ENCODE assay signal across 10 cellular contexts in the genomic region with DNA sequence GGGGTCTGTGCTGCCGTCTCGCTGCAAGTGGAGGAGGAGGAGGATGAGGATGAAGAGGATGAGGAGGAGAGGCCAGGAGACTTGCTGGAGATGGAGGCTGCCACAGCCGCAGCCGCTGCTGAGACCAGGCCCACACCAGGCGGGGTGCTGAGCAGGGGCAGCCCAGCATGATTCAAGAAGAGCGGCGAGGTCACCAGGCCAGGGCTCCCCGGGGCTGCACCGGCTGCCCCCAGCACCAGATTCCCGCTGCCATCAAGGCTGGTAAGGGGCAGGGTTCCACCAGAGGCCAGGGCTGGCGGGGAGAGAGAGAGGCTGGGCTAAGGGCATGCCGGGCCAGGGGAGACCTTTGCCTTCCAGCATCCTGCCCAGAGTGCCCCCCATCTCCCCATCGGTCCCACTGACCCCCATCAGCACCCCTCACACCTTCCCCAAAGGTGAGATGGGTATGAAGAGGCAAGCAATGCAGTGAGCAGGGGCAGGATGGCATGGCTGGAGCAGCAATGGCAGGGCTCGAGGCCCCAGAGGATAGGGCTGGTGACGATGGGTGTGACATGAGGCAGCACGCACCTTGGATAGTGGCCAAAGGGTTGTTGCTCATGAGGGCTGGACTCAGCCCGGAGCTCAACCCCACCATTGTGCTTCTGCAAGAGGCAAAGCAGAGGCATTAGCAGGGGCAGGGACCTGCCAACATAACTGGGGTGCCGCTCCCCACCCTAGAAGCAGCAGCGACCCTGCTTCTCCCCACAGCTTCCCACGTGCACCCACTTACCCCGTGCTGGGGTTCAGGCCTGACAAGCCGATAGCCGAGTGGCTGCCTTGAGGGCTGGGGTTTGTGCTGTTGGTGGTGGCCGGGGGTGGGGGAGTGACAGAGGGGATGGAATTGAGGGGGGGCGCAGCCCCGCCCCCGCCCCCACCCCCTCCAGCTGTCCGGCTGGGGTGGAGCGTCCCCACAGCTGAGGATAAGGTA. TPM values are rescaled to one million over a fixed set of nuclear protein-coding genes. Genes with fewer than 3 reads are reported as not detected.
DNase-seq lines count a peak whose midpoint lies in the region; ATAC-seq, FAIRE-seq and TF ChIP-seq lines count a peak whose summit lies in the region.
"Had no signal": no experiment of that assay in that cellular context is flagged by ENCODE, and none has a peak within 500 bp of the region (broad histone marks: within the 10 kb centered on the region; RNA-seq: fewer than 3 reads in every experiment).

No MANE protein-coding gene starts in this region.

- H3K27ac ChIP-seq in RWPE1, result no peak overlapping the region
- H3K27ac ChIP-seq: 22Rv1, SK-N-MC had no signal

- H3K4me3 Mint-ChIP-seq in activated naive CD8-positive, alpha-beta T cell treated with anti-CD3 and anti-CD28 coated beads, Interleukin-2, amount 10 ng/mL, durations not matched to agents 7 days and 5 days, result no peak overlapping the region
- no peak overlapping the region for H3K4me3 Mint-ChIP-seq in activated T-helper 2 cell treated with anti-CD3 and anti-CD28 coated beads, Interferon-gamma antibody, Interleukin-2, Interleukin-4, amounts not matched to agents 10 μg/mL and 5 μg/mL and 100 μg/mL, durations not matched to agents 14 hours and 24 hours and 36 hours (ENCODE audit: low read depth)

- no peak for ATAC-seq in activated naive CD8-positive, alpha-beta T cell treated with anti-CD3 and anti-CD28 coated beads, Interleukin-2, amount 10 ng/mL, durations not matched to agents 7 days and 5 days (ENCODE audit: low read depth)
- no peak for ATAC-seq in GM21390 (IDR thresholded peaks at IDR 0.05; ENCODE audit: unreplicated experiment)

- POLR2A ChIA-PET in activated naive CD8-positive, alpha-beta T cell treated with anti-CD3 and anti-CD28 coated beads, Interleukin-2, amount 10 ng/mL, durations not matched to agents 7 days and 5 days (lab: Charles Lee), result interaction anchor here (0.6 kb wide), 2 partner anchors 96 to 321 kb away, joined by 3 read pairs; no protein-coding TSS in a partner anchor
- POLR2A ChIA-PET in RWPE1 (lab: Yijun Ruan, JAX; ENCODE audit: low non-redundant PET), result interaction anchor here (0.7 kb wide), 1 partner anchor 10 kb away, joined by 3 read pairs; no protein-coding TSS in a partner anchor

- no peaks in the 10 kb centered on the region for H3K9me3 Mint-ChIP-seq in activated naive CD8-positive, alpha-beta T cell treated with anti-CD3 and anti-CD28 coated beads, Interleukin-2, amount 10 ng/mL, durations not matched to agents 7 days and 5 days
- H3K9me3 Mint-ChIP-seq in activated T-helper 2 cell treated with anti-CD3 and anti-CD28 coated beads, Interferon-gamma antibody, Interleukin-2, Interleukin-4, amounts not matched to agents 10 μg/mL and 5 μg/mL and 100 μg/mL, durations not matched to agents 14 hours and 24 hours and 36 hours, result no peaks in the 10 kb centered on the region

- no peak for FAIRE-seq in H54 (lab: Jason Lieb, UNC)

- H3K27ac Mint-ChIP-seq in activated naive CD8-positive, alpha-beta T cell treated with anti-CD3 and anti-CD28 coated beads, Interleukin-2, amount 10 ng/mL, durations not matched to agents 7 days and 5 days, result peak overlapping the region; percentile 66
- H3K27ac Mint-ChIP-seq in activated T-helper 2 cell treated with anti-CD3 and anti-CD28 coated beads, Interferon-gamma antibody, Interleukin-2, Interleukin-4, amounts not matched to agents 10 μg/mL and 5 μg/mL and 100 μg/mL, durations not matched to agents 14 hours and 24 hours and 36 hours, result no peak overlapping the region

- peak; percentile 8; the same call in 1 of the 2 replicates for TF ChIP-seq POLR2A in H54 (IDR thresholded peaks at IDR 0.05; ENCODE audit: low read depth, low read length)

- DNase-seq in DMS 273 (lab: John Stamatoyannopoulos, UW; ENCODE audit: unreplicated experiment) (peak; percentile 58), DMS 273 treated with DMSO at 0.1 percent for 48 hours (lab: John Stamatoyannopoulos, UW) (no peak), H54 (ENCODE audit: insufficient read length, low spot score) (peak; percentile 51), kidney tubule cell (ENCODE audit: low spot score) (peak; percentile 33), RWPE1 (ENCODE audit: low spot score) (no peak)
- no peak for DNase-seq in activated naive CD8-positive, alpha-beta T cell treated with anti-CD3 and anti-CD28 coated beads, Interleukin-2, amount 10 ng/mL, durations not matched to agents 7 days and 5 days
- no peak for DNase-seq in activated T-helper 2 cell treated with anti-CD3 and anti-CD28 coated beads, Interferon-gamma antibody, Interleukin-2, Interleukin-4, amounts not matched to agents 10 μg/mL and 5 μg/mL and 100 μg/mL, durations not matched to agents 14 hours and 24 hours and 36 hours (ENCODE audit: low spot score)

- TF ChIP-seq CTCF in RWPE1 (conservative IDR thresholded peaks at IDR 0.05; ENCODE audit: low read depth), result no peak

- H3K4me1 Mint-ChIP-seq in activated naive CD8-positive, alpha-beta T cell treated with anti-CD3 and anti-CD28 coated beads, Interleukin-2, amount 10 ng/mL, durations not matched to agents 7 days and 5 days, result peaks cover 31% of the 10 kb centered on the region
- peaks cover 17% of the 10 kb centered on the region for H3K4me1 Mint-ChIP-seq in activated T-helper 2 cell treated with anti-CD3 and anti-CD28 coated beads, Interferon-gamma antibody, Interleukin-2, Interleukin-4, amounts not matched to agents 10 μg/mL and 5 μg/mL and 100 μg/mL, durations not matched to agents 14 hours and 24 hours and 36 hours (ENCODE audit: low read depth)

- H3K27me3 Mint-ChIP-seq in activated naive CD8-positive, alpha-beta T cell treated with anti-CD3 and anti-CD28 coated beads, Interleukin-2, amount 10 ng/mL, durations not matched to agents 7 days and 5 days, result no peaks in the 10 kb centered on the region
- H3K27me3 Mint-ChIP-seq in activated T-helper 2 cell treated with anti-CD3 and anti-CD28 coated beads, Interferon-gamma antibody, Interleukin-2, Interleukin-4, amounts not matched to agents 10 μg/mL and 5 μg/mL and 100 μg/mL, durations not matched to agents 14 hours and 24 hours and 36 hours (ENCODE audit: low read depth), result no peaks in the 10 kb centered on the region

- CTCF ChIA-PET in RWPE1 (lab: Yijun Ruan, JAX), result interaction anchor here (0.9 to 1.3 kb wide), 2 partner anchors 10 kb away, joined by 3 to 8 read pairs; no protein-coding TSS in a partner anchor

- intact Hi-C loops in activated T-helper 2 cell treated with anti-CD3 and anti-CD28 coated beads, Interferon-gamma antibody, Interleukin-2, Interleukin-4, amounts not matched to agents 10 μg/mL and 5 μg/mL and 100 μg/mL, durations not matched to agents 14 hours and 24 hours and 36 hours (cut with micrococcal nuclease), result no loop called here

- H3K36me3 Mint-ChIP-seq in activated naive CD8-positive, alpha-beta T cell treated with anti-CD3 and anti-CD28 coated beads, Interleukin-2, amount 10 ng/mL, durations not matched to agents 7 days and 5 days, result peaks cover 6% of the 10 kb centered on the region
- peaks cover 43% of the 10 kb centered on the region for H3K36me3 Mint-ChIP-seq in activated T-helper 2 cell treated with anti-CD3 and anti-CD28 coated beads, Interferon-gamma antibody, Interleukin-2, Interleukin-4, amounts not matched to agents 10 μg/mL and 5 μg/mL and 100 μg/mL, durations not matched to agents 14 hours and 24 hours and 36 hours (ENCODE audit: low read depth)

RNA-seq across cellular contexts. Expression of gene ZNF574, which starts 15.6 kb away (rescaled TPM):
- total RNA-seq in activated naive CD8-positive, alpha-beta T cell treated with anti-CD3 and anti-CD28 coated beads, Interleukin-2, amount 10 ng/mL, durations not matched to agents 7 days and 5 days, result 10 to 100 TPM; 17.6 to 18.9 TPM
- 15.7 and 16.6 TPM in 2 replicates for total RNA-seq in activated T-helper 2 cell treated with anti-CD3 and anti-CD28 coated beads, Interferon-gamma antibody, Interleukin-2, Interleukin-4, amounts not matched to agents 10 μg/mL and 5 μg/mL and 100 μg/mL, durations not matched to agents 14 hours and 24 hours and 36 hours

RNA-seq across cellular contexts. Expression of gene GRIK5, which starts 21.6 kb away (rescaled TPM):
- under 1 TPM; 0.44 to 0.79 TPM for total RNA-seq in activated naive CD8-positive, alpha-beta T cell treated with anti-CD3 and anti-CD28 coated beads, Interleukin-2, amount 10 ng/mL, durations not matched to agents 7 days and 5 days
- 2.4 and 3.3 TPM in 2 replicates for total RNA-seq in activated T-helper 2 cell treated with anti-CD3 and anti-CD28 coated beads, Interferon-gamma antibody, Interleukin-2, Interleukin-4, amounts not matched to agents 10 μg/mL and 5 μg/mL and 100 μg/mL, durations not matched to agents 14 hours and 24 hours and 36 hours

RNA-seq across cellular contexts. Expression of gene POU2F2, which starts 40.7 kb away (rescaled TPM):
- total RNA-seq in activated naive CD8-positive, alpha-beta T cell treated with anti-CD3 and anti-CD28 coated beads, Interleukin-2, amount 10 ng/mL, durations not matched to agents 7 days and 5 days, result 10 to 100 TPM; 33.0 to 33.9 TPM
- total RNA-seq in activated T-helper 2 cell treated with anti-CD3 and anti-CD28 coated beads, Interferon-gamma antibody, Interleukin-2, Interleukin-4, amounts not matched to agents 10 μg/mL and 5 μg/mL and 100 μg/mL, durations not matched to agents 14 hours and 24 hours and 36 hours, result 48.6 and 49.5 TPM in 2 replicates

Comparison
In these comparisons a context has a peak if more than half of its experiments do, and no peak if none do; other contexts are left out.
1. DNase-seq: peak in DMS 273 (single experiment), H54 (single experiment) and kidney tubule cell (single experiment); none in DMS 273 treated with DMSO at 0.1 percent for 48 hours (single experiment), activated naive CD8-positive, alpha-beta T cell treated with anti-CD3 and anti-CD28 coated beads, Interleukin-2, amount 10 ng/mL, durations not matched to agents 7 days and 5 days (single experiment), RWPE1 (single experiment) and activated T-helper 2 cell treated with anti-CD3 and anti-CD28 coated beads, Interferon-gamma antibody, Interleukin-2, Interleukin-4, amounts not matched to agents 10 μg/mL and 5 μg/mL and 100 μg/mL, durations not matched to agents 14 hours and 24 hours and 36 hours (single experiment).